Comparison of ENCODE assay signal across 1 cellular context in the genomic region with DNA sequence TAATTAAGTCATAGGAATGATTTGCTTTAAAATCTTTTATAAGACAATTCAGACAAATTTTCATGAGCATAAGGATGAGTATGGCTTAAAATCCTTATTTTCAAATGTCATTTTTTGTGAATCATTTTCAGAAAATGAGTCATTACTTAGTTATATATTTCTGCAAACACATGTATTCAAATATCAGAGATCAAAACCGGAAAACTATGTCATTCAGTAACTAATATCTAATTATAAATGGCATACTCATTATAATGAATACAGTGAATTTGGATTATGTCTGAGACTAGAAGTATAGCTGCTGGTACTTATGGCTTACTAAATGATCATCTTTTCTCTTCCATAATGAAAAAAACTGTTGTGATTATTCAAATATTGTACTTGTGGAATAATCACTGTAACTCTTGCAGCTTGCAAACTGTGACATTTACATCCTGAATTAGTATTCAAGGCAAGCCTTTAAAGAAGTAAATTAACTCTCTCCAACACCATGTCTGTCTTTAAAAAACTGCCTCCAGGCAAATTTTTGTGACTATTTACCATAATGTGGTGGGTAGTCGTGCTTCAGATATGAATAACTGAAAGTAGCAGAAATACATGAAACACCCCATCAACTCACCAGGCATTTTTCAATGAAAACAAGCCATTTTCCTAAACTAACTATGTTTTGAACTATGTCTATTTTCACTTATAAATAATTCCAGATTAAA.
TF ChIP-seq lines count a peak whose summit lies in the region.

No MANE protein-coding gene starts in this region.

TF ChIP-seq in GM12878, 131 proteins besides CTCF, POLR2A, EP300 and RAD21 (continued from another document):
- TF ChIP-seq, protein P1, sequence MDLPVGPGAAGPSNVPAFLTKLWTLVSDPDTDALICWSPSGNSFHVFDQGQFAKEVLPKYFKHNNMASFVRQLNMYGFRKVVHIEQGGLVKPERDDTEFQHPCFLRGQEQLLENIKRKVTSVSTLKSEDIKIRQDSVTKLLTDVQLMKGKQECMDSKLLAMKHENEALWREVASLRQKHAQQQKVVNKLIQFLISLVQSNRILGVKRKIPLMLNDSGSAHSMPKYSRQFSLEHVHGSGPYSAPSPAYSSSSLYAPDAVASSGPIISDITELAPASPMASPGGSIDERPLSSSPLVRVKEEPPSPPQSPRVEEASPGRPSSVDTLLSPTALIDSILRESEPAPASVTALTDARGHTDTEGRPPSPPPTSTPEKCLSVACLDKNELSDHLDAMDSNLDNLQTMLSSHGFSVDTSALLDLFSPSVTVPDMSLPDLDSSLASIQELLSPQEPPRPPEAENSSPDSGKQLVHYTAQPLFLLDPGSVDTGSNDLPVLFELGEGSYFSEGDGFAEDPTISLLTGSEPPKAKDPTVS (IDR thresholded peaks at IDR 0.05; ENCODE audit: low read depth, low read length): no peak
- TF ChIP-seq CHD1 (IDR thresholded peaks at IDR 0.05; ENCODE audit: low read depth, low read length) (no peak), FOXM1 (IDR thresholded peaks at IDR 0.05; ENCODE audit: low read depth, low read length) (no peak), JUNB (IDR thresholded peaks at IDR 0.05) (peak; percentile 66), PRDM15 (CRISPR knock-in tag; IDR thresholded peaks at IDR 0.05) (no peak), EED (IDR thresholded peaks at IDR 0.05; ENCODE audit: low read depth) (no peak), CEBPB (IDR thresholded peaks at IDR 0.05; ENCODE audit: borderline replicate concordance in 1 of 2, low read depth in 2 of 2, low read length in 2 of 2) (no peak), MLLT1 (IDR thresholded peaks at IDR 0.05) (no peak), ATF7 (IDR thresholded peaks at IDR 0.05; ENCODE audit: low read depth) (peak; percentile 88), MEF2B (IDR thresholded peaks at IDR 0.05; ENCODE audit: partially characterized antibody, poor library complexity, severe bottlenecking) (peak; percentile 11), SUZ12 (IDR thresholded peaks at IDR 0.05; ENCODE audit: unreplicated experiment) (no peak), CBX3 (IDR thresholded peaks at IDR 0.05; ENCODE audit: borderline replicate concordance, low read depth) (no peak), SREBF1 (IDR thresholded peaks at IDR 0.05; ENCODE audit: low read length) (0 out of 2 replicates have a peak, but pooled peaks have one; percentile 14), MXI1 (IDR thresholded peaks at IDR 0.05; ENCODE audit: low read depth, low read length) (no peak), RELB (IDR thresholded peaks at IDR 0.05; ENCODE audit: low read depth) (no peak), NR2C2 (IDR thresholded peaks at IDR 0.05; ENCODE audit: borderline replicate concordance, control insufficient read depth, insufficient read length, low read depth) (no peak), CBX5 (IDR thresholded peaks at IDR 0.05; ENCODE audit: low read depth) (no peak), CHD2 (IDR thresholded peaks at IDR 0.05; ENCODE audit: borderline replicate concordance, low read depth, low read length) (no peak), RUNX3 (IDR thresholded peaks at IDR 0.05; ENCODE audit: low read length) (0 out of 2 replicates have a peak, but pooled peaks have one; percentile 12), CREM (IDR thresholded peaks at IDR 0.05; ENCODE audit: low read depth) (no peak), ATF3 (IDR thresholded peaks at IDR 0.05; ENCODE audit: borderline replicate concordance, extremely low read depth, low read depth, low read length) (no peak)
